Comparison of ENCODE assay signal across 21 cellular contexts in genomic region chr6:57305754-57306153, GRCh38. TPM values are rescaled to one million over a fixed set of nuclear protein-coding genes. Genes with fewer than 3 reads are reported as not detected.
A peak's percentile ranks its signal among the peaks of the same experiment; 100 is the strongest.
DNase-seq lines count a peak whose midpoint lies in the region; FAIRE-seq and TF ChIP-seq lines count a peak whose summit lies in the region.
"Had no signal": no experiment of that assay in that cellular context is flagged by ENCODE, and none has a peak within 500 bp of the region (broad histone marks: within the 10 kb centered on the region; RNA-seq: fewer than 3 reads in every experiment).

No MANE protein-coding gene starts in this region.

- H3F3A ChIP-seq in GM23248 (ENCODE audit: insufficient read depth), result peaks cover 33% of the 10 kb centered on the region

- H4K20me1 ChIP-seq in GM23248 (ENCODE audit: insufficient read depth) (no peaks in the 10 kb centered on the region), astrocyte (ENCODE audit: insufficient read depth, low read length) (no peaks in the 10 kb centered on the region)

- TF ChIP-seq CTCF in astrocyte (IDR thresholded peaks at IDR 0.05; ENCODE audit: insufficient read depth, low read depth, low read length) (no peak), tibial artery (IDR thresholded peaks at IDR 0.05) (no peak)

- H3K9me3 ChIP-seq in GM23248 (ENCODE audit: low read depth), result no peaks in the 10 kb centered on the region
- H3K9me3 ChIP-seq in astrocyte (ENCODE audit: insufficient read depth, low read depth, low read length), result peaks cover under 1% of the 10 kb centered on the region
- no peaks in the 10 kb centered on the region for H3K9me3 ChIP-seq in mucosa of rectum (ENCODE audit: control insufficient read depth in 2 of 2, low read length in 2 of 2)
- no peaks in the 10 kb centered on the region for H3K9me3 ChIP-seq in tibial artery
- H3K9me3 ChIP-seq: ovary, SJCRH30 had no signal

- H2AFZ ChIP-seq in GM23248 (peak overlapping the region; percentile 7; the same call in 1 of the 2 replicates), astrocyte (ENCODE audit: low read depth, low read length) (no peak overlapping the region)

- H3K9me3 Mint-ChIP-seq in astrocyte (ENCODE audit: unreplicated experiment) (peaks cover 4% of the 10 kb centered on the region), immature natural killer cell (no peaks in the 10 kb centered on the region)
- H3K9me3 Mint-ChIP-seq: activated CD4-positive, alpha-beta T cell treated with anti-CD3 and anti-CD28 coated beads, Interleukin-2, amount 10 ng/mL, durations not matched to agents 7 days and 5 days had no signal

- no peaks in the 10 kb centered on the region for H3K36me3 Mint-ChIP-seq in astrocyte (ENCODE audit: low read depth, unreplicated experiment)
- no peaks in the 10 kb centered on the region for H3K36me3 Mint-ChIP-seq in immature natural killer cell
- H3K36me3 Mint-ChIP-seq: CD14-positive monocyte had no signal

- H3K27me3 Mint-ChIP-seq in astrocyte (ENCODE audit: low read depth, unreplicated experiment), result peaks cover 2% of the 10 kb centered on the region
- peaks cover 0 to 14% (median 2%) of the 10 kb centered on the region in 3 donors for H3K27me3 Mint-ChIP-seq in immature natural killer cell (ENCODE audit: low read depth in 3 of 3)

- H3K9me2 ChIP-seq in GM23248 (ENCODE audit: insufficient read depth), result no peaks in the 10 kb centered on the region

- H3K4me3 ChIP-seq in GM23248, result peak overlapping the region; percentile 16; the same call in 1 of the 2 replicates
- no peak overlapping the region for H3K4me3 ChIP-seq in astrocyte (ENCODE audit: insufficient read depth, low read depth, low read length)
- H3K4me3 ChIP-seq in mucosa of rectum (ENCODE audit: low read length in 2 of 2), result no peak overlapping the region
- H3K4me3 ChIP-seq in tibial artery, result no peak overlapping the region
- H3K4me3 ChIP-seq: cardiac muscle cell, GM23338, ovary, SJCRH30 had no signal

- H3K27ac ChIP-seq in GM23248 (peak overlapping the region; percentile 61), astrocyte (ENCODE audit: low read depth, low read length) (no peak overlapping the region), mucosa of rectum (ENCODE audit: low read depth in 2 of 2, low read length in 2 of 2) (peak overlapping the region; percentile 12 to 63), tibial artery (peak overlapping the region; percentile 46 to 54)
- H3K27ac ChIP-seq: cardiac muscle cell, SJCRH30 had no signal

- H3K4me2 ChIP-seq in GM23248 (ENCODE audit: unreplicated experiment), result peak overlapping the region; percentile 69
- no peak overlapping the region for H3K4me2 ChIP-seq in astrocyte (ENCODE audit: low read length)
- H3K4me2 ChIP-seq: GM23338 had no signal

- in situ Hi-C loops in GM23248 (cut with MboI), result loop anchor here (25.0 kb wide), 2 partner anchors 393 to 668 kb away; partner anchors contain the start of gene DST

- intact Hi-C loops in tibial artery (cut with DNase I; ENCODE audit: low total_unique reads), result no loop called here

- H3K79me2 ChIP-seq in GM23248 (ENCODE audit: insufficient read depth) (no peaks in the 10 kb centered on the region), astrocyte (ENCODE audit: insufficient read depth, low read length) (no peaks in the 10 kb centered on the region)

- H3K4me3 Mint-ChIP-seq in astrocyte (ENCODE audit: unreplicated experiment), result no peak overlapping the region
- no peak overlapping the region for H3K4me3 Mint-ChIP-seq in immature natural killer cell
- H3K4me3 Mint-ChIP-seq: activated CD4-positive, alpha-beta T cell treated with anti-CD3 and anti-CD28 coated beads, Interleukin-2, amount 10 ng/mL, durations not matched to agents 7 days and 5 days; CD14-positive monocyte; GM23338 had no signal

- H3K27ac Mint-ChIP-seq in astrocyte (ENCODE audit: unreplicated experiment), result no peak overlapping the region
- no peak overlapping the region for H3K27ac Mint-ChIP-seq in immature natural killer cell
- H3K27ac Mint-ChIP-seq: activated CD4-positive, alpha-beta T cell treated with anti-CD3 and anti-CD28 coated beads, Interleukin-2, amount 10 ng/mL, durations not matched to agents 7 days and 5 days; CD14-positive monocyte; GM23338 had no signal

- H3K27me3 ChIP-seq in GM23248 (replicated peaks; ENCODE audit: insufficient read depth) (no peaks in the 10 kb centered on the region), astrocyte (ENCODE audit: insufficient read depth, low read length) (no peaks in the 10 kb centered on the region), mucosa of rectum (ENCODE audit: control insufficient read depth in 2 of 2, insufficient read depth in 2 of 2, low read length in 2 of 2) (no peaks in the 10 kb centered on the region), tibial artery (no peaks in the 10 kb centered on the region)
- H3K27me3 ChIP-seq: cardiac muscle cell, ovary, SJCRH30 had no signal

- H3K4me1 ChIP-seq in GM23248 (ENCODE audit: insufficient read depth) (peaks cover 40% of the 10 kb centered on the region), astrocyte (ENCODE audit: insufficient read depth, low read length) (peaks cover 3% of the 10 kb centered on the region), mucosa of rectum (ENCODE audit: control insufficient read depth in 2 of 2, insufficient read depth in 2 of 2, low read length in 2 of 2) (peaks cover 0 to 2% of the 10 kb centered on the region in 2 donors), tibial artery (peaks cover 0 to 49% (median 10%) of the 10 kb centered on the region in 4 donors)

- H3K9ac ChIP-seq in GM23248, result peak overlapping the region; percentile 27
- no peak overlapping the region for H3K9ac ChIP-seq in astrocyte (ENCODE audit: low read length)
- H3K9ac ChIP-seq in mucosa of rectum (ENCODE audit: low read depth in 1 of 2, low read length in 2 of 2), result no peak overlapping the region

- H3K4me1 Mint-ChIP-seq in astrocyte (ENCODE audit: low read depth, unreplicated experiment) (peaks cover 3% of the 10 kb centered on the region), immature natural killer cell (no peaks in the 10 kb centered on the region)
- H3K4me1 Mint-ChIP-seq: activated CD4-positive, alpha-beta T cell treated with anti-CD3 and anti-CD28 coated beads, Interleukin-2, amount 10 ng/mL, durations not matched to agents 7 days and 5 days; CD14-positive monocyte; GM23338 had no signal

- 25 to 31% methylated on average over 2 of the region's 2 CpGs for WGBS in GM23248 (ENCODE audit: low coverage in 1 of 2, low lambda C conversion rate in 2 of 2, missing lambda C conversion rate in 2 of 2), 2 experiments

- no peak for FAIRE-seq in astrocyte (lab: Jason Lieb, UNC)
- FAIRE-seq: frontal cortex had no signal

- DNase-seq in GM23248 (peak; percentile 86), astrocyte (ENCODE audit: low read depth) (peak; percentile 65), tibial artery (no peak), immature natural killer cell (no peak), C1 segment of cervical spinal cord (lab: John Stamatoyannopoulos, UW) (no peak)
- no peak for DNase-seq in stimulated activated CD4-positive, alpha-beta T cell treated with anti-CD3 and anti-CD28 coated beads, Interleukin-2, amount 100 ng/mL, for 48 hours
- DNase-seq: activated CD4-positive, alpha-beta T cell treated with anti-CD3 and anti-CD28 coated beads, Interleukin-2, amount 10 ng/mL, durations not matched to agents 7 days and 5 days; activated naive CD4-positive, alpha-beta T cell treated with anti-CD3 and anti-CD28 coated beads, Interleukin-2, amount 50 U/mL, for 16 hours; activated T-cell treated with anti-CD3 and anti-CD28 coated beads for 4 hours; DMS53; effector CD4-positive, alpha-beta T cell; islet precursor cell; midbrain; ovary; SJCRH30; T1000 had no signal

- H3K36me3 ChIP-seq in GM23248 (ENCODE audit: low read depth) (no peaks in the 10 kb centered on the region), astrocyte (ENCODE audit: insufficient read depth, low read length) (no peaks in the 10 kb centered on the region), mucosa of rectum (ENCODE audit: control insufficient read depth in 2 of 2, insufficient read depth in 2 of 2, low read length in 2 of 2) (no peaks in the 10 kb centered on the region), tibial artery (no peaks in the 10 kb centered on the region)
- H3K36me3 ChIP-seq: cardiac muscle cell, ovary, SJCRH30 had no signal

RNA-seq across cellular contexts. Expression of gene PRIM2, which starts 11.7 kb away (rescaled TPM):
- 51.2 and 61.3 TPM in 2 replicates for total RNA-seq in GM23248 (2014; rRNA removed; shearing (Covaris generic))
- polyA plus RNA-seq in GM23248 (2016; fragmentation: Nextera tagmentation; extraction: Ambion mirVana) (27.9 and 30.6 TPM in 2 replicates), immature natural killer cell (10 to 100 TPM in 1 of 3 donors, 1 to 10 TPM in 2; 2.6 to 15.2 (median 7.7) TPM)
- total RNA-seq in astrocyte, result 11.9 TPM in 2 replicates

Comparison
In these comparisons a context has a peak if more than half of its experiments do, and no peak if none do; other contexts are left out.
1. DNase-seq: peak in GM23248 (single experiment) and astrocyte (single experiment); none in tibial artery (0 of 2), immature natural killer cell (0 of 3), C1 segment of cervical spinal cord (0 of 14) and stimulated activated CD4-positive, alpha-beta T cell treated with anti-CD3 and anti-CD28 coated beads, Interleukin-2, amount 100 ng/mL, for 48 hours (0 of 2).